Comparison of ENCODE assay signal across 18 cellular contexts in genomic region chr3:119795849-119796248, GRCh38.
"Had no signal": no experiment of that assay in that cellular context is flagged by ENCODE, and none has a peak within 500 bp of the region (broad histone marks: within the 10 kb centered on the region; RNA-seq: fewer than 3 reads in every experiment).

No MANE protein-coding gene starts in this region.

- H3K27me3 ChIP-seq: breast epithelium, neutrophil, sigmoid colon, testis had no signal

- H3K27ac ChIP-seq: breast epithelium, neutrophil, sigmoid colon, testis, uterus, WERI-Rb-1 had no signal

- H3K36me3 Mint-ChIP-seq: activated naive CD8-positive, alpha-beta T cell treated with anti-CD3 and anti-CD28 coated beads for 36 hours; naive B cell had no signal

- H3K27me3 Mint-ChIP-seq: progenitor cell of endocrine pancreas had no signal

- H3K4me1 Mint-ChIP-seq: activated naive CD8-positive, alpha-beta T cell treated with anti-CD3 and anti-CD28 coated beads for 36 hours; naive B cell had no signal

- H3K4me1 ChIP-seq: breast epithelium, sigmoid colon, testis, uterus had no signal

- H3K9me3 Mint-ChIP-seq: activated CD8-positive, alpha-beta T cell treated with anti-CD3 and anti-CD28 coated beads for 36 hours; activated naive CD8-positive, alpha-beta T cell treated with anti-CD3 and anti-CD28 coated beads for 36 hours; activated T-cell treated with anti-CD3 and anti-CD28 coated beads, Interleukin-2, amount 50 U/mL, for 72 hours; naive B cell; stimulated activated naive CD8-positive, alpha-beta T cell treated with anti-CD3 and anti-CD28 coated beads, Interleukin-15, Interleukin-2, amounts not matched to agents 100 ng/mL and 50 ng/mL, for 24 hours had no signal

- H3K36me3 ChIP-seq: breast epithelium, neutrophil, sigmoid colon, uterus, WERI-Rb-1 had no signal

- H3K9me3 ChIP-seq: breast epithelium, neutrophil, sigmoid colon, testis, uterus had no signal

- H3K4me3 Mint-ChIP-seq: activated CD8-positive, alpha-beta T cell treated with anti-CD3 and anti-CD28 coated beads for 36 hours; activated naive CD8-positive, alpha-beta T cell treated with anti-CD3 and anti-CD28 coated beads for 36 hours; activated T-cell treated with anti-CD3 and anti-CD28 coated beads, Interleukin-2, amount 50 U/mL, for 72 hours; naive B cell; stimulated activated naive CD8-positive, alpha-beta T cell treated with anti-CD3 and anti-CD28 coated beads, Interleukin-15, Interleukin-2, amounts not matched to agents 100 ng/mL and 50 ng/mL, for 24 hours had no signal

- H3K27ac Mint-ChIP-seq: activated CD8-positive, alpha-beta T cell treated with anti-CD3 and anti-CD28 coated beads for 36 hours; activated naive CD8-positive, alpha-beta T cell treated with anti-CD3 and anti-CD28 coated beads for 36 hours; activated T-cell treated with anti-CD3 and anti-CD28 coated beads, Interleukin-2, amount 50 U/mL, for 72 hours; progenitor cell of endocrine pancreas; stimulated activated naive CD8-positive, alpha-beta T cell treated with anti-CD3 and anti-CD28 coated beads, Interleukin-15, Interleukin-2, amounts not matched to agents 100 ng/mL and 50 ng/mL, for 24 hours had no signal

- H3K4me3 ChIP-seq: breast epithelium, sigmoid colon, testis, uterus had no signal

- DNase-seq: activated CD4-positive, alpha-beta T cell treated with anti-CD3 and anti-CD28 coated beads for 4 hours; activated CD8-positive, alpha-beta memory T cell treated with anti-CD3 and anti-CD28 coated beads, Interleukin-2, amount 50 U/mL, for 4 hours; activated CD8-positive, alpha-beta T cell treated with anti-CD3 and anti-CD28 coated beads for 36 hours; activated gamma-delta T cell treated with Interleukin-2 at 50 U/mL for 16 hours; activated naive CD8-positive, alpha-beta T cell treated with anti-CD3 and anti-CD28 coated beads for 36 hours; activated T-cell treated with anti-CD3 and anti-CD28 coated beads, Interleukin-2, amount 50 U/mL, for 72 hours; anterior cingulate cortex; naive B cell; sigmoid colon; stimulated activated CD4-positive, alpha-beta T cell treated with anti-CD3 and anti-CD28 coated beads, Interleukin-2, amount 100 ng/mL, for 48 hours; T-helper 1 cell; testis; uterus; WERI-Rb-1 had no signal
